ENCODE assay signal across 10 cellular contexts in genomic region chr11:8826145-8826786, GRCh38.
DNase-seq lines count a peak whose midpoint lies in the region; TF ChIP-seq lines count a peak whose summit lies in the region.
"Had no signal": no experiment of that assay in that cellular context is flagged by ENCODE, and none has a peak within 500 bp of the region (broad histone marks: within the 10 kb centered on the region; RNA-seq: fewer than 3 reads in every experiment).

No MANE protein-coding gene starts in this region.

- in situ Hi-C loops in transverse colon (cut with MboI; ENCODE audit: low pct_ligation_motif_present in 1 of 4, low pct_unique_long_range_greater_than_20kb in 1 of 4, low sequenced_read_pairs in 3 of 4), result no loop called here

- TF ChIP-seq CTCF in chondrocyte (IDR thresholded peaks at IDR 0.05) (no peak), transverse colon (IDR thresholded peaks at IDR 0.05) (no peak), thyroid gland (IDR thresholded peaks at IDR 0.05) (no peak)

- DNase-seq in chondrocyte (ENCODE audit: low spot score), result no peak
- DNase-seq in kidney glomerular epithelial cell (lab: John Stamatoyannopoulos, UW), result peak; percentile 9
- no peak for DNase-seq in transverse colon
- DNase-seq in thyroid gland, result no peak
- DNase-seq in NCI-H2107 treated with DMSO at 0.1 percent for 48 hours (lab: John Stamatoyannopoulos, UW; ENCODE audit: unreplicated experiment), result no peak
- no peak for DNase-seq in stimulated activated CD4-positive, alpha-beta T cell treated with anti-CD3 and anti-CD28 coated beads, Interleukin-4, amount 100 ng/mL, for 1 hour

- no peak overlapping the region for H3K27ac Mint-ChIP-seq in chondrocyte (ENCODE audit: unreplicated experiment)

- intact Hi-C loops in transverse colon (cut with DNase I; ENCODE audit: low total_unique reads), result no loop called here
- intact Hi-C loops in thyroid gland (cut with DNase I), result no loop called here

- peak overlapping the region; percentile 24 for H3K4me3 Mint-ChIP-seq in chondrocyte (ENCODE audit: unreplicated experiment)

- H3K4me3 ChIP-seq in HUES6 (ENCODE audit: low read depth, low read length), result no peak overlapping the region
- H3K4me3 ChIP-seq in transverse colon, result no peak overlapping the region
- H3K4me3 ChIP-seq in thyroid gland (replicated peaks in 1 of 3), result no peak overlapping the region
- H3K4me3 ChIP-seq: ascending aorta, pancreas, SK-N-MC had no signal

- H3K9me3 Mint-ChIP-seq in chondrocyte (ENCODE audit: low read depth), result no peaks in the 10 kb centered on the region

- TF ChIP-seq EP300 in transverse colon (IDR thresholded peaks at IDR 0.05; ENCODE audit: low read depth), result no peak

- H3K27ac ChIP-seq in HUES6 (ENCODE audit: low read depth, low read length), result peak overlapping the region; percentile 2; the same call in 1 of the 2 replicates
- H3K27ac ChIP-seq in transverse colon, result peak overlapping the region; percentile 44 to 61 (median 54)
- no peak overlapping the region for H3K27ac ChIP-seq in thyroid gland
- H3K27ac ChIP-seq: ascending aorta, pancreas, SK-N-MC had no signal

- no peak overlapping the region for H3K9ac ChIP-seq in HUES6 (ENCODE audit: low read length)

- H3K4me1 Mint-ChIP-seq in chondrocyte (ENCODE audit: low read depth), result peaks cover 4% of the 10 kb centered on the region

- TF ChIP-seq POLR2A in transverse colon (IDR thresholded peaks at IDR 0.05) (no peak), thyroid gland (IDR thresholded peaks at IDR 0.05) (no peak)

- H3K27me3 Mint-ChIP-seq in chondrocyte (ENCODE audit: low read depth), result no peaks in the 10 kb centered on the region

- peaks cover 2% of the 10 kb centered on the region for H3K36me3 Mint-ChIP-seq in chondrocyte (ENCODE audit: low read depth)

- H3K4me1 ChIP-seq in HUES6 (ENCODE audit: control insufficient read depth, insufficient read depth, low read length) (peaks cover 43% of the 10 kb centered on the region), transverse colon (peaks cover 0 to 11% (median 0%) of the 10 kb centered on the region in 4 donors), thyroid gland (peaks cover 6 to 21% of the 10 kb centered on the region in 2 donors)
- H3K4me1 ChIP-seq: ascending aorta, pancreas had no signal

- no peaks in the 10 kb centered on the region for H3K27me3 ChIP-seq in HUES6 (ENCODE audit: control insufficient read depth, insufficient read depth, low read length)
- H3K27me3 ChIP-seq in transverse colon, result no peaks in the 10 kb centered on the region
- H3K27me3 ChIP-seq in thyroid gland, result no peaks in the 10 kb centered on the region
- H3K27me3 ChIP-seq: ascending aorta, pancreas had no signal

- 69 to 71% methylated on average over 4 to 6 of the region's 6 CpGs for whole genome bisulfite sequencing in transverse colon (ENCODE audit: low coverage in 1 of 2), 2 donors
- WGBS in thyroid gland, 2 donors, result 82 to 83% methylated on average over 6 of the region's 6 CpGs

- H3K9me3 ChIP-seq in HUES6 (ENCODE audit: control insufficient read depth, insufficient read depth, low read depth, low read length) (no peaks in the 10 kb centered on the region), transverse colon (no peaks in the 10 kb centered on the region), thyroid gland (no peaks in the 10 kb centered on the region)
- H3K9me3 ChIP-seq: ascending aorta, pancreas had no signal

- H3K36me3 ChIP-seq in HUES6 (ENCODE audit: control insufficient read depth, insufficient read depth, low read length), result peaks cover 4% of the 10 kb centered on the region; the same call in 1 of the 2 replicates
- H3K36me3 ChIP-seq in transverse colon, result no peaks in the 10 kb centered on the region
- H3K36me3 ChIP-seq in thyroid gland, result no peaks in the 10 kb centered on the region
- H3K36me3 ChIP-seq: ascending aorta, pancreas had no signal

Comparison
In these comparisons a context has a peak if more than half of its experiments do, and no peak if none do; other contexts are left out.
1. H3K27ac ChIP-seq: peak in HUES6 (single experiment) and transverse colon (4 of 4); none in thyroid gland (0 of 3).